Comparison of ENCODE assay signal across 20 cellular contexts in the genomic region with DNA sequence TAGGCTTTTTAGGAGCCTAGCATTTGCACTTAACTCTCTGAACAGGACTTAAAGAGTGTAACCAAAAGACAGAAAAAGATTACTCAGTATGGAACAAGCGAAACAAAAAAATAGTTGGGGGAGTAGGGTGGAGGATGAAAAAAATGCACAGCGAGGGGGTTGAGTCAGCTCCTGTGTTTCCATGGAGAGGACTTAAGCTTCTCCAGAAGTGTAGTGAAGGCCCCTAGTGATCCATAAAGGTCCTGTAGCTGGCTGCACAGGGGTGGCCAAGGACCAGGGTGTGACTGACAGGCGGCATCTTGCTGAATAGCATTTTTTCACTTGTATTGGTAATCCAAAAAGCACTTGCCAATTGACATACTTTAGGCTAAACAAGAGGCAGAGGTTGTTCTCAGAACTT.
DNase-seq lines count a peak whose midpoint lies in the region; ATAC-seq and TF ChIP-seq lines count a peak whose summit lies in the region.
"Had no signal": no experiment of that assay in that cellular context is flagged by ENCODE, and none has a peak within 500 bp of the region (broad histone marks: within the 10 kb centered on the region; RNA-seq: fewer than 3 reads in every experiment).

No MANE protein-coding gene starts in this region.

- H3K4me3 Mint-ChIP-seq in stimulated activated memory B cell treated with anti-CD40 and anti-IgM and Interleukin-4, amounts not matched to agents 10 μg/mL and 1 μg/mL and 100 μg/mL, for 72 hours = no peak overlapping the region
- H3K4me3 Mint-ChIP-seq: activated CD4-positive, alpha-beta T cell treated with anti-CD3 and anti-CD28 coated beads, Interleukin-2, amount 10 ng/mL, durations not matched to agents 24 days and 14 days; activated T-cell treated with anti-CD3 and anti-CD28 coated beads, Interleukin-2, amount 50 U/mL, for 24 hours; T-helper 1 cell treated with Interleukin-12 subunit alpha and Interleukin-12 subunit beta and Interleukin-4 antibody, amounts not matched to agents 30 μg/mL and 1 μg/mL, for 36 hours had no signal

- DNase-seq in HS-27A (ENCODE audit: low read depth) (peak; percentile 41), astrocyte of the cerebellum (ENCODE audit: low read depth) (peak; percentile 34), glomerular visceral epithelial cell (ENCODE audit: extremely low spot score) (peak; percentile 31), stromal cell of bone marrow (ENCODE audit: low read depth) (peak; percentile 58), SHP77 (lab: John Stamatoyannopoulos, UW) (no peak)
- no peak for DNase-seq in stimulated activated CD8-positive, alpha-beta memory T cell treated with anti-CD3 and anti-CD28 coated beads, Interleukin-4, amount 100 ng/mL, for 48 hours
- DNase-seq: activated CD4-positive, alpha-beta T cell treated with anti-CD3 and anti-CD28 coated beads, Interleukin-2, amount 10 ng/mL, durations not matched to agents 24 days and 14 days; activated T-cell treated with anti-CD3 and anti-CD28 coated beads, Interleukin-2, amount 50 U/mL, for 24 hours; adrenal gland; COR-L47; heart right ventricle; naive thymus-derived CD8-positive, alpha-beta T cell; NCI-H1092 treated with DMSO at 0.1 percent for 48 hours; NCI-H446; Peyer's patch; substantia nigra had no signal

- no peaks in the 10 kb centered on the region for H3K9me3 Mint-ChIP-seq in stimulated activated memory B cell treated with anti-CD40 and anti-IgM and Interleukin-4, amounts not matched to agents 10 μg/mL and 1 μg/mL and 100 μg/mL, for 72 hours
- H3K9me3 Mint-ChIP-seq: activated CD4-positive, alpha-beta T cell treated with anti-CD3 and anti-CD28 coated beads, Interleukin-2, amount 10 ng/mL, durations not matched to agents 24 days and 14 days had no signal

- no peak for TF ChIP-seq CTCF in astrocyte of the cerebellum (IDR thresholded peaks at IDR 0.05; ENCODE audit: low read depth, low read length, missing control alignments)

- H3K27me3 Mint-ChIP-seq in stimulated activated memory B cell treated with anti-CD40 and anti-IgM and Interleukin-4, amounts not matched to agents 10 μg/mL and 1 μg/mL and 100 μg/mL, for 72 hours = peaks cover 9% of the 10 kb centered on the region
- H3K27me3 Mint-ChIP-seq: activated CD4-positive, alpha-beta T cell treated with anti-CD3 and anti-CD28 coated beads, Interleukin-2, amount 10 ng/mL, durations not matched to agents 24 days and 14 days; activated T-cell treated with anti-CD3 and anti-CD28 coated beads, Interleukin-2, amount 50 U/mL, for 24 hours; naive thymus-derived CD8-positive, alpha-beta T cell had no signal

- no peaks in the 10 kb centered on the region for H3K36me3 Mint-ChIP-seq in stimulated activated memory B cell treated with anti-CD40 and anti-IgM and Interleukin-4, amounts not matched to agents 10 μg/mL and 1 μg/mL and 100 μg/mL, for 72 hours
- H3K36me3 Mint-ChIP-seq: naive thymus-derived CD8-positive, alpha-beta T cell had no signal

- in situ Hi-C loops in astrocyte of the cerebellum (cut with HindIII; ENCODE audit: low sequenced_read_pairs) = no loop called here

- no peak overlapping the region for H3K27ac Mint-ChIP-seq in stimulated activated memory B cell treated with anti-CD40 and anti-IgM and Interleukin-4, amounts not matched to agents 10 μg/mL and 1 μg/mL and 100 μg/mL, for 72 hours
- H3K27ac Mint-ChIP-seq: activated CD4-positive, alpha-beta T cell treated with anti-CD3 and anti-CD28 coated beads, Interleukin-2, amount 10 ng/mL, durations not matched to agents 24 days and 14 days; activated T-cell treated with anti-CD3 and anti-CD28 coated beads, Interleukin-2, amount 50 U/mL, for 24 hours; T-helper 1 cell treated with Interleukin-12 subunit alpha and Interleukin-12 subunit beta and Interleukin-4 antibody, amounts not matched to agents 30 μg/mL and 1 μg/mL, for 36 hours had no signal

- H3K4me3 ChIP-seq in astrocyte of the cerebellum (ENCODE audit: low read depth, low read length) = peak overlapping the region; percentile 9
- H3K4me3 ChIP-seq: adrenal gland, HAP-1, heart right ventricle, Peyer's patch had no signal

- no peak for ATAC-seq in stimulated activated memory B cell treated with anti-CD40 and anti-IgM and Interleukin-4, amounts not matched to agents 10 μg/mL and 1 μg/mL and 100 μg/mL, for 72 hours
- ATAC-seq: heart right ventricle; left lobe of liver; naive thymus-derived CD8-positive, alpha-beta T cell had no signal

- H3K4me1 Mint-ChIP-seq in stimulated activated memory B cell treated with anti-CD40 and anti-IgM and Interleukin-4, amounts not matched to agents 10 μg/mL and 1 μg/mL and 100 μg/mL, for 72 hours = no peaks in the 10 kb centered on the region
- H3K4me1 Mint-ChIP-seq: activated CD4-positive, alpha-beta T cell treated with anti-CD3 and anti-CD28 coated beads, Interleukin-2, amount 10 ng/mL, durations not matched to agents 24 days and 14 days; naive thymus-derived CD8-positive, alpha-beta T cell had no signal

Comparison
In these comparisons a context has a peak if more than half of its experiments do, and no peak if none do; other contexts are left out.
1. DNase-seq: peak in HS-27A (single experiment), astrocyte of the cerebellum (single experiment), glomerular visceral epithelial cell (single experiment) and stromal cell of bone marrow (single experiment); none in SHP77 (0 of 2) and stimulated activated CD8-positive, alpha-beta memory T cell treated with anti-CD3 and anti-CD28 coated beads, Interleukin-4, amount 100 ng/mL, for 48 hours (single experiment).